In the genomic region with DNA sequence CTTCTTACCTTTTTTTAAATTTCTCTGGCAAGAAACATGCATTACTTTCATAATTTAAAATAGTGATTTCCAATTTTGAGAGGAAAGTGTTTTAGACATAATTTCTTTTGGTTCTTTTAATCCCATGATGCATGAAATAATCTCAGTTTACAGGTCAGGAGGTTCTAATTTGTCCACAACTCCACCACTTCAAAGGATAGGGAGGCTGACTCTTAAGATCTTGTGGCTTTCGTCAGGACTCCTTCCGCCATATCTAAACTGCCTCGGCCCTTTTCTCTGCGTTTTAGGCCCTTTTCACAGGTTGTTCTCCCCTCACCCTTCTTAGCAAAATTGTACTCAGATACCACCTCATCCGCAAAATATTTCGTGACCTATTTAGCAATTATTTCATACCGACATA, we compare ENCODE assay signal across 1 cellular context.
TF ChIP-seq lines count a peak whose summit lies in the region.

No MANE protein-coding gene starts in this region.

TF ChIP-seq in GM23338, 12 proteins besides CTCF, POLR2A, EP300 and RAD21:
- TF ChIP-seq EZH2 (IDR thresholded peaks at IDR 0.05; ENCODE audit: low read depth, unreplicated experiment) (no peak), JUNB (IDR thresholded peaks at IDR 0.05; ENCODE audit: unreplicated experiment) (no peak), CREB1 (CRISPR knock-in tag; IDR thresholded peaks at IDR 0.05; ENCODE audit: low read depth) (no peak), ZNF331 (CRISPR knock-in tag; IDR thresholded peaks at IDR 0.05; ENCODE audit: low read depth) (no peak), EZH2phosphoT487 (IDR thresholded peaks at IDR 0.05; ENCODE audit: unreplicated experiment) (no peak), ZNF114 (CRISPR knock-in tag; IDR thresholded peaks at IDR 0.05) (no peak)
- TF ChIP-seq, protein P1, sequence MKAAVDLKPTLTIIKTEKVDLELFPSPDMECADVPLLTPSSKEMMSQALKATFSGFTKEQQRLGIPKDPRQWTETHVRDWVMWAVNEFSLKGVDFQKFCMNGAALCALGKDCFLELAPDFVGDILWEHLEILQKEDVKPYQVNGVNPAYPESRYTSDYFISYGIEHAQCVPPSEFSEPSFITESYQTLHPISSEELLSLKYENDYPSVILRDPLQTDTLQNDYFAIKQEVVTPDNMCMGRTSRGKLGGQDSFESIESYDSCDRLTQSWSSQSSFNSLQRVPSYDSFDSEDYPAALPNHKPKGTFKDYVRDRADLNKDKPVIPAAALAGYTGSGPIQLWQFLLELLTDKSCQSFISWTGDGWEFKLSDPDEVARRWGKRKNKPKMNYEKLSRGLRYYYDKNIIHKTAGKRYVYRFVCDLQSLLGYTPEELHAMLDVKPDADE (IDR thresholded peaks at IDR 0.05): no peak
- TF ChIP-seq, protein P2, sequence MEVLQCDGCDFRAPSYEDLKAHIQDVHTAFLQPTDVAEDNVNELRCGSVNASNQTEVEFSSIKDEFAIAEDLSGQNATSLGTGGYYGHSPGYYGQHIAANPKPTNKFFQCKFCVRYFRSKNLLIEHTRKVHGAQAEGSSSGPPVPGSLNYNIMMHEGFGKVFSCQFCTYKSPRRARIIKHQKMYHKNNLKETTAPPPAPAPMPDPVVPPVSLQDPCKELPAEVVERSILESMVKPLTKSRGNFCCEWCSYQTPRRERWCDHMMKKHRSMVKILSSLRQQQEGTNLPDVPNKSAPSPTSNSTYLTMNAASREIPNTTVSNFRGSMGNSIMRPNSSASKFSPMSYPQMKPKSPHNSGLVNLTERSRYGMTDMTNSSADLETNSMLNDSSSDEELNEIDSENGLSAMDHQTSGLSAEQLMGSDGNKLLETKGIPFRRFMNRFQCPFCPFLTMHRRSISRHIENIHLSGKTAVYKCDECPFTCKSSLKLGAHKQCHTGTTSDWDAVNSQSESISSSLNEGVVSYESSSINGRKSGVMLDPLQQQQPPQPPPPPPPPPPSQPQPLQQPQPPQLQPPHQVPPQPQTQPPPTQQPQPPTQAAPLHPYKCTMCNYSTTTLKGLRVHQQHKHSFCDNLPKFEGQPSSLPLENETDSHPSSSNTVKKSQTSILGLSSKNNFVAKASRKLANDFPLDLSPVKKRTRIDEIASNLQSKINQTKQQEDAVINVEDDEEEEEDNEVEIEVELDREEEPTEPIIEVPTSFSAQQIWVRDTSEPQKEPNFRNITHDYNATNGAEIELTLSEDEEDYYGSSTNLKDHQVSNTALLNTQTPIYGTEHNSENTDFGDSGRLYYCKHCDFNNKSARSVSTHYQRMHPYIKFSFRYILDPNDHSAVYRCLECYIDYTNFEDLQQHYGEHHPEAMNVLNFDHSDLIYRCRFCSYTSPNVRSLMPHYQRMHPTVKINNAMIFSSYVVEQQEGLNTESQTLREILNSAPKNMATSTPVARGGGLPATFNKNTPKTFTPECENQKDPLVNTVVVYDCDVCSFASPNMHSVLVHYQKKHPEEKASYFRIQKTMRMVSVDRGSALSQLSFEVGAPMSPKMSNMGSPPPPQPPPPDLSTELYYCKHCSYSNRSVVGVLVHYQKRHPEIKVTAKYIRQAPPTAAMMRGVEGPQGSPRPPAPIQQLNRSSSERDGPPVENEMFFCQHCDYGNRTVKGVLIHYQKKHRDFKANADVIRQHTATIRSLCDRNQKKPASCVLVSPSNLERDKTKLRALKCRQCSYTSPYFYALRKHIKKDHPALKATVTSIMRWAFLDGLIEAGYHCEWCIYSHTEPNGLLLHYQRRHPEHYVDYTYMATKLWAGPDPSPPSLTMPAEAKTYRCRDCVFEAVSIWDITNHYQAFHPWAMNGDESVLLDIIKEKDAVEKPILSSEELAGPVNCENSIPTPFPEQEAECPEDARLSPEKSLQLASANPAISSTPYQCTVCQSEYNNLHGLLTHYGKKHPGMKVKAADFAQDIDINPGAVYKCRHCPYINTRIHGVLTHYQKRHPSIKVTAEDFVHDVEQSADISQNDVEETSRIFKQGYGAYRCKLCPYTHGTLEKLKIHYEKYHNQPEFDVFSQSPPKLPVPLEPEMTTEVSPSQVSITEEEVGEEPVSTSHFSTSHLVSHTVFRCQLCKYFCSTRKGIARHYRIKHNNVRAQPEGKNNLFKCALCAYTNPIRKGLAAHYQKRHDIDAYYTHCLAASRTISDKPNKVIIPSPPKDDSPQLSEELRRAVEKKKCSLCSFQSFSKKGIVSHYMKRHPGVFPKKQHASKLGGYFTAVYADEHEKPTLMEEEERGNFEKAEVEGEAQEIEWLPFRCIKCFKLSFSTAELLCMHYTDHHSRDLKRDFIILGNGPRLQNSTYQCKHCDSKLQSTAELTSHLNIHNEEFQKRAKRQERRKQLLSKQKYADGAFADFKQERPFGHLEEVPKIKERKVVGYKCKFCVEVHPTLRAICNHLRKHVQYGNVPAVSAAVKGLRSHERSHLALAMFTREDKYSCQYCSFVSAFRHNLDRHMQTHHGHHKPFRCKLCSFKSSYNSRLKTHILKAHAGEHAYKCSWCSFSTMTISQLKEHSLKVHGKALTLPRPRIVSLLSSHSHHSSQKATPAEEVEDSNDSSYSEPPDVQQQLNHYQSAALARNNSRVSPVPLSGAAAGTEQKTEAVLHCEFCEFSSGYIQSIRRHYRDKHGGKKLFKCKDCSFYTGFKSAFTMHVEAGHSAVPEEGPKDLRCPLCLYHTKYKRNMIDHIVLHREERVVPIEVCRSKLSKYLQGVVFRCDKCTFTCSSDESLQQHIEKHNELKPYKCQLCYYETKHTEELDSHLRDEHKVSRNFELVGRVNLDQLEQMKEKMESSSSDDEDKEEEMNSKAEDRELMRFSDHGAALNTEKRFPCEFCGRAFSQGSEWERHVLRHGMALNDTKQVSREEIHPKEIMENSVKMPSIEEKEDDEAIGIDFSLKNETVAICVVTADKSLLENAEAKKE (CRISPR knock-in tag; IDR thresholded peaks at IDR 0.05): no peak
